31 cellular contexts compared by ENCODE assay signal in the genomic region with DNA sequence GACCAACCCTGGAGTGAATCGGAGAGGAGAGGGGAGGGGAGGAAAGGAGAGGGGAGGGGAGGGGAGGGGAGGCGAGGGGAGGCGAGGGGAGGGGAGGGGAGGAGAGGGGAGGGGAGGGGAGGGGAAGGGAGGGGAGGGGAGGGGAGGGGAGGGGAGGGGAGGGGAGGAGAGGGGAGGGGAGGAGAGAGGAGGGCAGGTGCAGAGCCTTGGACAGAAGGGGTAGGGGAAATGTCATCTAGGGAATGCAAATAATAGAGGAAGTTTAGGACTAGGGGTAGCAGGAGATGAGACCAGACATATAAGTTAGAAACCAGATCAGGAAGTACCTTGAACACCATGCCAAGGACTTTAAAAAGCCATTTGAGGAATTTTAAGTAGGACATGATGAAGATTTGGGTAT.
"Had no signal": no experiment of that assay in that cellular context is flagged by ENCODE, and none has a peak within 500 bp of the region (broad histone marks: within the 10 kb centered on the region; RNA-seq: fewer than 3 reads in every experiment).

No MANE protein-coding gene starts in this region.

- H3K9me3 ChIP-seq: ovary, psoas muscle, suprapubic skin, testis, transverse colon, upper lobe of right lung, uterus had no signal

- H3K27me3 ChIP-seq: neural progenitor cell, ovary, testis, uterus had no signal

- H3K36me3 ChIP-seq: neural progenitor cell, ovary, spleen, suprapubic skin, tibial artery, transverse colon, upper lobe of right lung, uterus had no signal

- H3K36me3 Mint-ChIP-seq: natural killer cell; neural progenitor cell; stimulated activated memory B cell treated with anti-CD40 and anti-IgM and Interleukin-4, amounts not matched to agents 10 μg/mL and 1 μg/mL and 100 μg/mL, for 72 hours; type B pancreatic cell had no signal

- H3K79me2 ChIP-seq: parathyroid adenoma had no signal

- H3K9ac ChIP-seq: neural progenitor cell, parathyroid adenoma had no signal

- DNase-seq: natural killer cell; occipital lobe; ovary; posterior cingulate gyrus; psoas muscle; right cardiac atrium; spleen; stimulated activated CD4-positive, alpha-beta T cell treated with anti-CD3 and anti-CD28 coated beads, Interleukin-12 subunit alpha, Interleukin-12 subunit beta, amount 100 ng/mL, for 4 hours; stimulated activated CD4-positive, alpha-beta T cell treated with anti-CD3 and anti-CD28 coated beads, Interleukin-1b, Interleukin-23, amount 100 ng/mL, for 48 hours; stimulated activated CD4-positive, alpha-beta T cell treated with anti-CD3 and anti-CD28 coated beads, Interleukin-4, amount 100 ng/mL, for 1 hour; stimulated activated CD4-positive, alpha-beta T cell treated with anti-CD3 and anti-CD28 coated beads, Interleukin-4, amount 100 ng/mL, for 4 hours; stimulated activated CD8-positive, alpha-beta memory T cell treated with anti-CD3 and anti-CD28 coated beads, Interleukin-4, amount 100 ng/mL, for 48 hours; stimulated activated naive CD4-positive, alpha-beta T cell; stimulated activated naive CD8-positive, alpha-beta T cell treated with anti-CD3 and anti-CD28 coated beads, Interleukin-15, amount 100 ng/mL, for 72 hours; stimulated activated naive CD8-positive, alpha-beta T cell treated with anti-CD3 and anti-CD28 coated beads, Interleukin-15, Interleukin-2, amounts not matched to agents 100 U/mL and 50 U/mL, for 24 hours; substantia nigra; testis; tibial artery; transverse colon; upper lobe of right lung; uterus had no signal

- H3K4me3 ChIP-seq: neural progenitor cell, ovary, psoas muscle, skin epidermis, smooth muscle cell, spleen, suprapubic skin, testis, tibial artery, transverse colon, upper lobe of right lung, uterus had no signal

- H3K27ac ChIP-seq: neural progenitor cell, ovary, parathyroid adenoma, psoas muscle, skin epidermis, spleen, suprapubic skin, testis, tibial artery, transverse colon, upper lobe of right lung, uterus had no signal

- H3K4me3 Mint-ChIP-seq: natural killer cell; nephron; stimulated activated memory B cell treated with anti-CD40 and anti-IgM and Interleukin-4, amounts not matched to agents 10 μg/mL and 1 μg/mL and 100 μg/mL, for 72 hours; stimulated activated naive CD8-positive, alpha-beta T cell treated with anti-CD3 and anti-CD28 coated beads, Interleukin-15, amount 100 ng/mL, for 72 hours; type B pancreatic cell had no signal

- H3K27ac Mint-ChIP-seq: neural progenitor cell; progenitor cell of endocrine pancreas; stimulated activated memory B cell treated with anti-CD40 and anti-IgM and Interleukin-4, amounts not matched to agents 10 μg/mL and 1 μg/mL and 100 μg/mL, for 72 hours; type B pancreatic cell had no signal

- H3K4me1 Mint-ChIP-seq: nephron; stimulated activated memory B cell treated with anti-CD40 and anti-IgM and Interleukin-4, amounts not matched to agents 10 μg/mL and 1 μg/mL and 100 μg/mL, for 72 hours; stimulated activated naive CD8-positive, alpha-beta T cell treated with anti-CD3 and anti-CD28 coated beads, Interleukin-15, amount 100 ng/mL, for 72 hours had no signal

- ATAC-seq: natural killer cell; psoas muscle; right cardiac atrium; sciatic nerve; stimulated activated memory B cell treated with anti-CD40 and anti-IgM and Interleukin-4, amounts not matched to agents 10 μg/mL and 1 μg/mL and 100 μg/mL, for 72 hours; stimulated activated naive CD8-positive, alpha-beta T cell treated with anti-CD3 and anti-CD28 coated beads, Interleukin-15, amount 100 ng/mL, for 72 hours; stimulated activated naive CD8-positive, alpha-beta T cell treated with anti-CD3 and anti-CD28 coated beads, Interleukin-15, Interleukin-2, amounts not matched to agents 100 U/mL and 50 U/mL, for 24 hours had no signal

- H2AFZ ChIP-seq: neural progenitor cell, parathyroid adenoma had no signal

- H3K4me1 ChIP-seq: parathyroid adenoma, psoas muscle, spleen, suprapubic skin, testis, tibial artery, transverse colon, upper lobe of right lung, uterus had no signal

- H3K4me2 ChIP-seq: neural progenitor cell, smooth muscle cell had no signal
